16 cellular contexts compared by ENCODE assay signal in the genomic region with DNA sequence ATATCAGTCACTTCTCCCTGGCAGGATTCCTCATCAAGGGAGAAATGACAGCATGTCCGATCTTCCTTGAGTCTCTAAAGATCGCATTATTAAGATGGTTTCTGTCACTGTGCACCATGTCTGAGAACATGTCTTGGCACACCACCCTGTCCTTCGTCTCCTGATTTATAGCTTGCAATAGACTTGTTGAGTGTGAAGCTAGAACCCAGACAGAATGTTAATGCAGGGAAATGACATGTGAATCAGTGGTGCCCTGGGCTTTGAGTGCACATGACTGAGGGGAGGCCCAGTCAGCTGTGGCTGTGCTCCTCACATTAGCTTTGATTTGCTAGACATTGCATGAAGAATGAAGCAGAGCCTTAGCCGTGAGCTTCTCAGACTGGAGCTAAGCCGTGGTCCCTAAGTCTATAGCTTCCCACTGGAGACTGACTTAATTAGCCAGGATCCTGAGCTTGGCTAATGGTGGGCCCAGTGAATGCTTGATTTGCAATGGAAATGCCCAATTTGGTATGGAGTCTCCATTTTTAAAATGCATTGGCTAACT.
A peak's percentile ranks its signal among the peaks of the same experiment; 100 is the strongest.
DNase-seq lines count a peak whose midpoint lies in the region; ATAC-seq lines count a peak whose summit lies in the region.
"Had no signal": no experiment of that assay in that cellular context is flagged by ENCODE, and none has a peak within 500 bp of the region (broad histone marks: within the 10 kb centered on the region; RNA-seq: fewer than 3 reads in every experiment).

No MANE protein-coding gene starts in this region.

- DNase-seq in DMS79 treated with DMSO at 0.1 percent for 48 hours (lab: John Stamatoyannopoulos, UW) (peak; percentile 65), DMS79 (lab: John Stamatoyannopoulos, UW) (no peak), left ventricle myocardium superior (no peak), trophoblast cell (no peak), foreskin melanocyte (no peak), NCI-H510A treated with DMSO at 0.1 percent for 48 hours (lab: John Stamatoyannopoulos, UW) (no peak)
- DNase-seq: C1 segment of cervical spinal cord, DMS153, MG63, NCI-H1930, NCI-H748 treated with DMSO at 0.1 percent for 48 hours, PC-3 had no signal

- H3K4me1 ChIP-seq in BLaER1 (peaks cover 72% of the 10 kb centered on the region), trophoblast cell (ENCODE audit: control insufficient read depth in 1 of 2, insufficient read depth in 2 of 2, low read length in 2 of 2) (peaks cover 4 to 10% of the 10 kb centered on the region in 2 experiments)

- H2AFZ ChIP-seq in trophoblast cell (ENCODE audit: insufficient read depth, low read length, poor library complexity): no peak overlapping the region

- H3K4me3 ChIP-seq in BLaER1 (no peak overlapping the region), trophoblast cell (ENCODE audit: low read depth, low read length) (no peak overlapping the region)
- H3K4me3 ChIP-seq: MG63, SJSA1 had no signal

- H3K9me3 ChIP-seq in BLaER1 (no peaks in the 10 kb centered on the region), trophoblast cell (ENCODE audit: insufficient read depth, low read depth, low read length) (no peaks in the 10 kb centered on the region)
- H3K9me3 ChIP-seq: MG63, SJSA1 had no signal

- H3K36me3 ChIP-seq in BLaER1 (peaks cover 3% of the 10 kb centered on the region), trophoblast cell (ENCODE audit: control insufficient read depth in 1 of 2, insufficient read depth in 2 of 2, low read length in 2 of 2) (no peaks in the 10 kb centered on the region)
- H3K36me3 ChIP-seq: MG63, SJSA1 had no signal

- H4K8ac ChIP-seq in trophoblast cell (ENCODE audit: low read depth, low read length): no peak overlapping the region

- no peak overlapping the region for H2BK5ac ChIP-seq in trophoblast cell (ENCODE audit: low read depth, low read length, poor library complexity)

- H3K9ac ChIP-seq in BLaER1: no peak overlapping the region; the same call in 1 of the 2 replicates
- no peak overlapping the region for H3K9ac ChIP-seq in trophoblast cell (ENCODE audit: low read length)

- no CpG with 5 or more reads among the region's 5 CpGs for WGBS in trophoblast cell (ENCODE audit: extremely low coverage, insufficient coverage, insufficient read length)

- no peak overlapping the region for H2BK12ac ChIP-seq in trophoblast cell (ENCODE audit: low read length)

- peak overlapping the region; percentile 80 for H3K4me2 ChIP-seq in BLaER1
- no peak overlapping the region for H3K4me2 ChIP-seq in trophoblast cell (ENCODE audit: low read length)

- peak overlapping the region; percentile 16; the same call in 1 of the 2 replicates for H3K27ac ChIP-seq in BLaER1
- H3K27ac ChIP-seq in trophoblast cell (ENCODE audit: low read depth, low read length): no peak overlapping the region
- H3K27ac ChIP-seq: RWPE1, SJSA1 had no signal

- intact Hi-C loops in left ventricle myocardium superior (cut with micrococcal nuclease): no loop called here

- peak overlapping the region; percentile 19 for H4K91ac ChIP-seq in trophoblast cell (ENCODE audit: low read depth, low read length)

- no peak overlapping the region for H3K18ac ChIP-seq in trophoblast cell (ENCODE audit: low read length)

- H3K79me1 ChIP-seq in trophoblast cell (ENCODE audit: low read length): no peaks in the 10 kb centered on the region

- no peak overlapping the region for H3K14ac ChIP-seq in trophoblast cell (ENCODE audit: low read length)

- no peaks in the 10 kb centered on the region for H3K79me2 ChIP-seq in trophoblast cell (ENCODE audit: control insufficient read depth, insufficient read depth, low read length, poor library complexity)

- H4K20me1 ChIP-seq in BLaER1: no peaks in the 10 kb centered on the region; the same call in 1 of the 2 replicates

- H4K12ac ChIP-seq in trophoblast cell (ENCODE audit: low read depth, low read length): no peak overlapping the region

- no peak overlapping the region for H3K23ac ChIP-seq in trophoblast cell (ENCODE audit: low read length)

- no peak overlapping the region for H2AK5ac ChIP-seq in trophoblast cell (ENCODE audit: low read length)

- no peak overlapping the region for H3K4ac ChIP-seq in trophoblast cell (ENCODE audit: low read depth, low read length)

- H3K27me3 ChIP-seq in BLaER1 (no peaks in the 10 kb centered on the region), trophoblast cell (ENCODE audit: insufficient read depth, low read length) (no peaks in the 10 kb centered on the region)
- H3K27me3 ChIP-seq: MG63, SJSA1 had no signal

- no peak overlapping the region for H2BK120ac ChIP-seq in trophoblast cell (ENCODE audit: insufficient read depth, low read length, poor library complexity)

- ATAC-seq in left ventricle myocardium superior (peak; percentile 13), HG03095 (IDR thresholded peaks at IDR 0.05; ENCODE audit: unreplicated experiment) (no peak)
- ATAC-seq: PC-3 had no signal
